ENCODE assay signal across 22 cellular contexts in the genomic region with DNA sequence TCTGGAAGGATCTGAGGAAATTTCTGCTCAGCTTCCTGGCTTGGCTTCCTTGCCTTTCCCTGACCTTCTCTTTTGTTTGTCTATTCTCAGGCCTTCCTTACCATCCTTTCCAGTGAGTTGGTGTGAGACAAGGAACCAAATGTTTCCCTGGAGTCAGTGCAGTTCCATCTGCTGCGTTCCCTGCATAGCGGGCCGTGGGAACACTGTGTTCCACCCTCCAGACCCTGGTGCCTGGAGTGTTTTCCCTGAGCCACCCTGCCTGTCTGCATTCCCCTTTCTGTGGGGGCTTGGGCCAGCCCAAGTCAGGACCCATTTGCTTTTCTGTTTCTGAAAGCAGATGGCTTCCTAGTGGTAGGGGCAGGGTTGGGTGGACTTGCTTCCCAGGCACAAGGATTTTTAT. TPM values are rescaled to one million over a fixed set of nuclear protein-coding genes. Genes with fewer than 3 reads are reported as not detected.
A peak's percentile ranks its signal among the peaks of the same experiment; 100 is the strongest.
DNase-seq lines count a peak whose midpoint lies in the region; ATAC-seq and TF ChIP-seq lines count a peak whose summit lies in the region.
"Had no signal": no experiment of that assay in that cellular context is flagged by ENCODE, and none has a peak within 500 bp of the region (broad histone marks: within the 10 kb centered on the region; RNA-seq: fewer than 3 reads in every experiment).

No MANE protein-coding gene starts in this region.

- H3K4ac ChIP-seq in trophoblast cell (ENCODE audit: low read depth, low read length), result no peak overlapping the region

- H2AK5ac ChIP-seq in trophoblast cell (ENCODE audit: low read length), result no peak overlapping the region

- H3K18ac ChIP-seq in trophoblast cell (ENCODE audit: low read length), result no peak overlapping the region

- H3K36me3 Mint-ChIP-seq in natural killer cell treated with Interleukin-12 subunit alpha and Interleukin-12 subunit beta and Interleukin-15 and Interleukin-18, amount 100 ng/mL, for 72 hours, result peaks cover 11% of the 10 kb centered on the region
- H3K36me3 Mint-ChIP-seq in natural killer cell, result peaks cover 11% of the 10 kb centered on the region
- H3K36me3 Mint-ChIP-seq in activated naive CD8-positive, alpha-beta T cell treated with anti-CD3 and anti-CD28 coated beads for 36 hours, result no peaks in the 10 kb centered on the region
- H3K36me3 Mint-ChIP-seq: CD4-positive, alpha-beta memory T cell had no signal

- no peaks in the 10 kb centered on the region for H3K9me3 ChIP-seq in trophoblast cell (ENCODE audit: insufficient read depth, low read depth, low read length)

- no peak for ATAC-seq in natural killer cell treated with Interleukin-12 subunit alpha and Interleukin-12 subunit beta and Interleukin-15 and Interleukin-18, amount 100 ng/mL, for 72 hours
- no peak for ATAC-seq in natural killer cell
- ATAC-seq in activated CD4-positive, CD25-positive, alpha-beta regulatory T cell treated with anti-CD3 and anti-CD28 coated beads, Interleukin-2, amount 50 U/mL, for 24 hours, result no peak
- ATAC-seq: PC-3 had no signal

- H3K4me1 ChIP-seq in trophoblast cell (ENCODE audit: control insufficient read depth in 1 of 2, insufficient read depth in 2 of 2, low read length in 2 of 2), result no peaks in the 10 kb centered on the region
- H3K4me1 ChIP-seq: SJCRH30 had no signal

- no peak overlapping the region for H4K8ac ChIP-seq in trophoblast cell (ENCODE audit: low read depth, low read length)

- peaks cover 21 to 39% of the 10 kb centered on the region in 2 donors for H3K27me3 Mint-ChIP-seq in natural killer cell treated with Interleukin-12 subunit alpha and Interleukin-12 subunit beta and Interleukin-15 and Interleukin-18, amount 100 ng/mL, for 72 hours
- peaks cover 20 to 32% of the 10 kb centered on the region in 2 donors for H3K27me3 Mint-ChIP-seq in natural killer cell (ENCODE audit: low read depth in 2 of 2)
- H3K27me3 Mint-ChIP-seq in activated naive CD8-positive, alpha-beta T cell treated with anti-CD3 and anti-CD28 coated beads for 36 hours, result no peaks in the 10 kb centered on the region

- no peak overlapping the region for H3K9ac ChIP-seq in trophoblast cell (ENCODE audit: low read length)
- H3K9ac ChIP-seq: KMS-11 had no signal

- DNase-seq in natural killer cell treated with Interleukin-12 subunit alpha and Interleukin-12 subunit beta and Interleukin-15 and Interleukin-18, amount 100 ng/mL, for 72 hours (ENCODE audit: low spot score), result peak; percentile 16
- no peak for DNase-seq in natural killer cell
- peak; percentile 30 for DNase-seq in islet precursor cell
- DNase-seq in trophoblast cell, result peak; percentile 73 to 88
- no peak for DNase-seq in SIG-M5 treated with dmso at 0.1 percent for 504 hours (lab: John Stamatoyannopoulos, UW; ENCODE audit: unreplicated experiment)
- DNase-seq in activated naive CD8-positive, alpha-beta T cell treated with anti-CD3 and anti-CD28 coated beads for 36 hours, result no peak
- DNase-seq in substantia nigra (lab: John Stamatoyannopoulos, UW), result no peak
- DNase-seq: CD4-positive, alpha-beta memory T cell; DMS53; H7; HFFc6; NCI-H1417; NCI-H187 treated with DMSO at 0.1 percent for 48 hours; NCI-H345; NCI-H524 treated with DMSO at 0.1 percent for 48 hours; SJCRH30 had no signal

- no peak overlapping the region for H3K14ac ChIP-seq in trophoblast cell (ENCODE audit: low read length)

- no peak for TF ChIP-seq CTCF in natural killer cell (IDR thresholded peaks at IDR 0.05)

- no peak overlapping the region for H2BK12ac ChIP-seq in trophoblast cell (ENCODE audit: low read length)

- no peak overlapping the region for H3K4me2 ChIP-seq in trophoblast cell (ENCODE audit: low read length)
- H3K4me2 ChIP-seq: KMS-11 had no signal

- H3K79me2 ChIP-seq in trophoblast cell (ENCODE audit: control insufficient read depth, insufficient read depth, low read length, poor library complexity), result no peaks in the 10 kb centered on the region

- H2BK5ac ChIP-seq in trophoblast cell (ENCODE audit: low read depth, low read length, poor library complexity), result no peak overlapping the region

- intact Hi-C loops in natural killer cell (cut with micrococcal nuclease), result no loop called here

- H3K27me3 ChIP-seq in trophoblast cell (ENCODE audit: insufficient read depth, low read length), result no peaks in the 10 kb centered on the region
- H3K27me3 ChIP-seq: SJCRH30 had no signal

- WGBS in trophoblast cell (ENCODE audit: extremely low coverage, insufficient coverage, insufficient read length), result no CpG with 5 or more reads among the region's 3 CpGs

- no peaks in the 10 kb centered on the region for H3K36me3 ChIP-seq in trophoblast cell (ENCODE audit: control insufficient read depth in 1 of 2, insufficient read depth in 2 of 2, low read length in 2 of 2)
- H3K36me3 ChIP-seq: SJCRH30 had no signal

- H3K23ac ChIP-seq in trophoblast cell (ENCODE audit: low read length), result no peak overlapping the region

- H2BK120ac ChIP-seq in trophoblast cell (ENCODE audit: insufficient read depth, low read length, poor library complexity), result no peak overlapping the region

- H4K91ac ChIP-seq in trophoblast cell (ENCODE audit: low read depth, low read length), result no peak overlapping the region

- H3K4me3 Mint-ChIP-seq in natural killer cell treated with Interleukin-12 subunit alpha and Interleukin-12 subunit beta and Interleukin-15 and Interleukin-18, amount 100 ng/mL, for 72 hours, result no peak overlapping the region
- H3K4me3 Mint-ChIP-seq in natural killer cell, result no peak overlapping the region
- H3K4me3 Mint-ChIP-seq in activated naive CD8-positive, alpha-beta T cell treated with anti-CD3 and anti-CD28 coated beads for 36 hours, result no peak overlapping the region
- H3K4me3 Mint-ChIP-seq: CD4-positive, alpha-beta memory T cell; HFFc6 had no signal

- peaks cover 9% of the 10 kb centered on the region for H3K9me3 Mint-ChIP-seq in natural killer cell treated with Interleukin-12 subunit alpha and Interleukin-12 subunit beta and Interleukin-15 and Interleukin-18, amount 100 ng/mL, for 72 hours
- peaks cover 6 to 9% of the 10 kb centered on the region in 2 donors for H3K9me3 Mint-ChIP-seq in natural killer cell
- peaks cover 16% of the 10 kb centered on the region for H3K9me3 Mint-ChIP-seq in activated naive CD8-positive, alpha-beta T cell treated with anti-CD3 and anti-CD28 coated beads for 36 hours

- H3K27ac ChIP-seq in trophoblast cell (ENCODE audit: low read depth, low read length), result no peak overlapping the region
- no peak overlapping the region for H3K27ac ChIP-seq in substantia nigra (ENCODE audit: low read depth, low read length, poor library complexity, severe bottlenecking)
- H3K27ac ChIP-seq: KMS-11, RWPE1, SJCRH30 had no signal

- H3K27ac Mint-ChIP-seq in natural killer cell treated with Interleukin-12 subunit alpha and Interleukin-12 subunit beta and Interleukin-15 and Interleukin-18, amount 100 ng/mL, for 72 hours, result no peak overlapping the region
- no peak overlapping the region for H3K27ac Mint-ChIP-seq in natural killer cell
- no peak overlapping the region for H3K27ac Mint-ChIP-seq in activated naive CD8-positive, alpha-beta T cell treated with anti-CD3 and anti-CD28 coated beads for 36 hours
- H3K27ac Mint-ChIP-seq: CD4-positive, alpha-beta memory T cell; HFFc6 had no signal

- H4K12ac ChIP-seq in trophoblast cell (ENCODE audit: low read depth, low read length), result no peak overlapping the region

- H3K4me3 ChIP-seq in trophoblast cell (ENCODE audit: low read depth, low read length), result no peak overlapping the region
- H3K4me3 ChIP-seq: SJCRH30 had no signal

- no peaks in the 10 kb centered on the region for H3K4me1 Mint-ChIP-seq in natural killer cell treated with Interleukin-12 subunit alpha and Interleukin-12 subunit beta and Interleukin-15 and Interleukin-18, amount 100 ng/mL, for 72 hours (ENCODE audit: low read depth in 2 of 2)
- H3K4me1 Mint-ChIP-seq in natural killer cell, result no peaks in the 10 kb centered on the region
- H3K4me1 Mint-ChIP-seq in activated naive CD8-positive, alpha-beta T cell treated with anti-CD3 and anti-CD28 coated beads for 36 hours, result no peaks in the 10 kb centered on the region
- H3K4me1 Mint-ChIP-seq: CD4-positive, alpha-beta memory T cell had no signal

- H2AFZ ChIP-seq in trophoblast cell (ENCODE audit: insufficient read depth, low read length, poor library complexity), result no peak overlapping the region

- no peaks in the 10 kb centered on the region for H3K79me1 ChIP-seq in trophoblast cell (ENCODE audit: low read length)

RNA-seq across cellular contexts. Expression of a gene that starts 13.9 kb away (rescaled TPM):
- total RNA-seq in natural killer cell treated with Interleukin-12 subunit alpha and Interleukin-12 subunit beta and Interleukin-15 and Interleukin-18, amount 100 ng/mL, for 72 hours, result not detected
- not detected for total RNA-seq in natural killer cell
- not detected in 2 replicates for polyA plus RNA-seq in trophoblast cell (2013)
- total RNA-seq in activated naive CD8-positive, alpha-beta T cell treated with anti-CD3 and anti-CD28 coated beads for 36 hours, result not detected
- total RNA-seq: CD4-positive, alpha-beta memory T cell; H7; HFFc6; HT-29; PC-3 had no signal
- polyA plus RNA-seq: BJ; CD4-positive, alpha-beta memory T cell had no signal

RNA-seq across cellular contexts. Expression of a gene that starts 27.8 kb away (rescaled TPM):
- not detected for total RNA-seq in natural killer cell treated with Interleukin-12 subunit alpha and Interleukin-12 subunit beta and Interleukin-15 and Interleukin-18, amount 100 ng/mL, for 72 hours
- not detected for total RNA-seq in natural killer cell
- 1.3 and 1.4 TPM in 2 replicates for polyA plus RNA-seq in trophoblast cell (2013)
- total RNA-seq in activated naive CD8-positive, alpha-beta T cell treated with anti-CD3 and anti-CD28 coated beads for 36 hours, result not detected
- total RNA-seq: CD4-positive, alpha-beta memory T cell had no signal

Comparison
In these comparisons a context has a peak if more than half of its experiments do, and no peak if none do; other contexts are left out.
1. DNase-seq: peak in natural killer cell treated with Interleukin-12 subunit alpha and Interleukin-12 subunit beta and Interleukin-15 and Interleukin-18, amount 100 ng/mL, for 72 hours (single experiment), islet precursor cell (single experiment) and trophoblast cell (2 of 2); none in natural killer cell (single experiment), SIG-M5 treated with dmso at 0.1 percent for 504 hours (single experiment), activated naive CD8-positive, alpha-beta T cell treated with anti-CD3 and anti-CD28 coated beads for 36 hours (single experiment) and substantia nigra (0 of 49).